ENCODE assay signal across 22 cellular contexts in genomic region chr10:48620719-48621118, GRCh38. TPM values are rescaled to one million over a fixed set of nuclear protein-coding genes. Genes with fewer than 3 reads are reported as not detected.
A peak's percentile ranks its signal among the peaks of the same experiment; 100 is the strongest.
DNase-seq lines count a peak whose midpoint lies in the region; ATAC-seq and TF ChIP-seq lines count a peak whose summit lies in the region.
"Had no signal": no experiment of that assay in that cellular context is flagged by ENCODE, and none has a peak within 500 bp of the region (broad histone marks: within the 10 kb centered on the region; RNA-seq: fewer than 3 reads in every experiment).

No MANE protein-coding gene starts in this region.

- TF ChIP-seq CTCF in H9 (conservative IDR thresholded peaks at IDR 0.05) (no peak), coronary artery (IDR thresholded peaks at IDR 0.05) (no peak)

- H3K9ac ChIP-seq in H9 (ENCODE audit: extremely low read depth, insufficient read length, low read length), result no peak overlapping the region
- H3K9ac ChIP-seq: BLaER1 treated with 17β-estradiol and CSF1 and Interleukin-3, amounts not matched to agents 10 nM and 100 nM had no signal

- H3K9me3 Mint-ChIP-seq in activated CD4-positive, alpha-beta T cell treated with anti-CD3 and anti-CD28 coated beads, Interleukin-2, amount 10 ng/mL, durations not matched to agents 24 days and 14 days, result peaks cover 3% of the 10 kb centered on the region
- H3K9me3 Mint-ChIP-seq in activated CD4-positive, alpha-beta T cell treated with anti-CD3 and anti-CD28 coated beads for 36 hours (ENCODE audit: low read depth), result peaks cover 4% of the 10 kb centered on the region
- 0 out of 5 replicates have a peak, but pooled peaks cover 0 to 2% of the 10 kb centered on the region in 2 experiments for H3K9me3 Mint-ChIP-seq in H9

- intact Hi-C loops in activated CD4-positive, alpha-beta T cell treated with anti-CD3 and anti-CD28 coated beads, Interleukin-2, amount 10 ng/mL, durations not matched to agents 24 days and 14 days (cut with micrococcal nuclease), result no loop called here
- intact Hi-C loops in activated CD4-positive, alpha-beta T cell treated with anti-CD3 and anti-CD28 coated beads for 36 hours (cut with DNase I, micrococcal nuclease), result no loop called here

- H3K9me3 ChIP-seq in H9 (ENCODE audit: control insufficient read depth, low read depth, low read length), result no peaks in the 10 kb centered on the region
- H3K9me3 ChIP-seq: A549, Caco-2 had no signal

- no peak overlapping the region for H4K91ac ChIP-seq in H9 (ENCODE audit: insufficient read length, low read depth, low read length)

- H3K56ac ChIP-seq in H9 (ENCODE audit: insufficient read length, low read depth, low read length), result no peak overlapping the region

- CTCF ChIA-PET in activated CD4-positive, alpha-beta T cell treated with anti-CD3 and anti-CD28 coated beads for 36 hours (lab: Charles Lee), result interaction anchor here (1.3 kb wide), 1 partner anchor 10 kb away, joined by 4 read pairs; no protein-coding TSS in a partner anchor

- H3K14ac ChIP-seq in H9 (ENCODE audit: insufficient read depth, low read length), result no peak overlapping the region; the same call in 1 of the 2 replicates

- no peak overlapping the region for H3T11ph ChIP-seq in H9 (ENCODE audit: low read length)

- H3K4me1 Mint-ChIP-seq in activated CD4-positive, alpha-beta T cell treated with anti-CD3 and anti-CD28 coated beads, Interleukin-2, amount 10 ng/mL, durations not matched to agents 24 days and 14 days, result no peaks in the 10 kb centered on the region
- H3K4me1 Mint-ChIP-seq in activated CD4-positive, alpha-beta T cell treated with anti-CD3 and anti-CD28 coated beads for 36 hours, result no peaks in the 10 kb centered on the region
- H3K4me1 Mint-ChIP-seq in H9, result no peaks in the 10 kb centered on the region

- no peak overlapping the region for H2BK5ac ChIP-seq in H9 (ENCODE audit: insufficient read length, low read length)

- no peak overlapping the region for H2AK5ac ChIP-seq in H9 (ENCODE audit: insufficient read length, low read length)

- H3K23me2 ChIP-seq in H9 (ENCODE audit: insufficient read length, low read depth, low read length, poor library complexity, severe bottlenecking), result no peaks in the 10 kb centered on the region

- H3K27ac Mint-ChIP-seq in activated CD4-positive, alpha-beta T cell treated with anti-CD3 and anti-CD28 coated beads, Interleukin-2, amount 10 ng/mL, durations not matched to agents 24 days and 14 days, result no peak overlapping the region
- H3K27ac Mint-ChIP-seq in activated CD4-positive, alpha-beta T cell treated with anti-CD3 and anti-CD28 coated beads for 36 hours, result no peak overlapping the region
- no peak overlapping the region for H3K27ac Mint-ChIP-seq in H9
- H3K27ac Mint-ChIP-seq: B cell; CD4-positive, alpha-beta T cell; CD8-positive, alpha-beta T cell had no signal

- H2BK15ac ChIP-seq in H9 (ENCODE audit: low read depth, low read length), result no peak overlapping the region

- no peaks in the 10 kb centered on the region for H3K79me2 ChIP-seq in H9 (ENCODE audit: insufficient read depth, low read length)

- no peak overlapping the region for H2BK12ac ChIP-seq in H9 (ENCODE audit: insufficient read length, low read depth, low read length)

- no peak overlapping the region for H3K4ac ChIP-seq in H9 (ENCODE audit: low read depth, low read length)

- no peaks in the 10 kb centered on the region for H3K4me1 ChIP-seq in H9 (ENCODE audit: insufficient read depth, low read length)
- H3K4me1 ChIP-seq: A549, Caco-2 had no signal

- H3K27ac ChIP-seq in H9 (ENCODE audit: insufficient read length, low read depth, low read length) (no peak overlapping the region), coronary artery (no peak overlapping the region)
- H3K27ac ChIP-seq: 22Rv1; A549; BLaER1 treated with 17β-estradiol and CSF1 and Interleukin-3, amounts not matched to agents 10 nM and 100 nM; C4-2B had no signal

- peak overlapping the region; percentile 44 for H3K18ac ChIP-seq in H9 (ENCODE audit: insufficient read length, low read depth, low read length)

- no peaks in the 10 kb centered on the region for H4K20me1 ChIP-seq in H9 (ENCODE audit: control insufficient read depth, insufficient read depth, insufficient read length)
- H4K20me1 ChIP-seq: BLaER1 treated with 17β-estradiol and CSF1 and Interleukin-3, amounts not matched to agents 10 nM and 100 nM had no signal

- no peak overlapping the region for H4K5ac ChIP-seq in H9 (ENCODE audit: insufficient read length, low read depth, low read length)

- no peak overlapping the region for H2BK20ac ChIP-seq in H9 (ENCODE audit: low read depth, low read length, poor library complexity, severe bottlenecking)

- POLR2A ChIA-PET in activated CD4-positive, alpha-beta T cell treated with anti-CD3 and anti-CD28 coated beads for 36 hours (lab: Charles Lee), result no interaction called here

- H3K79me1 ChIP-seq in H9 (ENCODE audit: insufficient read depth, low read depth, low read length, poor library complexity, severe bottlenecking), result no peaks in the 10 kb centered on the region

- no peak overlapping the region for H2BK120ac ChIP-seq in H9 (ENCODE audit: low read depth, low read length, poor library complexity, severe bottlenecking)

- no peak overlapping the region for H3K4me2 ChIP-seq in H9 (ENCODE audit: insufficient read depth, insufficient read length, low read length)
- H3K4me2 ChIP-seq: A549 had no signal

- peak; percentile 47 for DNase-seq in activated CD4-positive, alpha-beta T cell treated with anti-CD3 and anti-CD28 coated beads, Interleukin-2, amount 10 ng/mL, durations not matched to agents 24 days and 14 days
- DNase-seq in activated CD4-positive, alpha-beta T cell treated with anti-CD3 and anti-CD28 coated beads for 36 hours, result no peak
- no peak for DNase-seq in H9
- peak; percentile 57 for DNase-seq in coronary artery (ENCODE audit: low spot score)
- peak; percentile 51 for DNase-seq in islet precursor cell
- no peak for DNase-seq in NCI-H1436 (lab: John Stamatoyannopoulos, UW)
- no peak for DNase-seq in DMS79 treated with DMSO at 0.1 percent for 48 hours (lab: John Stamatoyannopoulos, UW)
- DNase-seq: AML-193; Caco-2; Calu3; CD4-positive, alpha-beta T cell; DND-41; EL; GDM1 had no signal

- no peaks in the 10 kb centered on the region for H3K36me3 Mint-ChIP-seq in activated CD4-positive, alpha-beta T cell treated with anti-CD3 and anti-CD28 coated beads, Interleukin-2, amount 10 ng/mL, durations not matched to agents 24 days and 14 days (ENCODE audit: low read depth)
- H3K36me3 Mint-ChIP-seq in activated CD4-positive, alpha-beta T cell treated with anti-CD3 and anti-CD28 coated beads for 36 hours (ENCODE audit: low read depth), result no peaks in the 10 kb centered on the region
- H3K36me3 Mint-ChIP-seq in H9 (ENCODE audit: insufficient read depth in 1 of 3, low read depth in 3 of 3), result no peaks in the 10 kb centered on the region
- H3K36me3 Mint-ChIP-seq: CD8-positive, alpha-beta T cell had no signal

- no peak overlapping the region for H3K4me3 Mint-ChIP-seq in activated CD4-positive, alpha-beta T cell treated with anti-CD3 and anti-CD28 coated beads, Interleukin-2, amount 10 ng/mL, durations not matched to agents 24 days and 14 days
- H3K4me3 Mint-ChIP-seq in activated CD4-positive, alpha-beta T cell treated with anti-CD3 and anti-CD28 coated beads for 36 hours, result no peak overlapping the region
- no peak overlapping the region for H3K4me3 Mint-ChIP-seq in H9
- H3K4me3 Mint-ChIP-seq: B cell; CD4-positive, alpha-beta T cell; CD8-positive, alpha-beta T cell had no signal

- WGBS in H9 (ENCODE audit: extremely low coverage, insufficient read length, low lambda C conversion rate), result no CpG with 5 or more reads among the region's 2 CpGs

- ATAC-seq in activated CD4-positive, alpha-beta T cell treated with anti-CD3 and anti-CD28 coated beads for 36 hours, result no peak
- no peak for ATAC-seq in HG03342 (IDR thresholded peaks at IDR 0.05; ENCODE audit: unreplicated experiment)
- ATAC-seq: A549; CD8-positive, alpha-beta T cell; GM12878 had no signal

- no peak overlapping the region for H3K4me3 ChIP-seq in coronary artery
- H3K4me3 ChIP-seq: A549; BLaER1 treated with 17β-estradiol and CSF1 and Interleukin-3, amounts not matched to agents 10 nM and 100 nM; GM12878 had no signal

- H4K8ac ChIP-seq in H9 (replicated peaks; ENCODE audit: insufficient read length, low read depth, low read length), result no peak overlapping the region

- no peak overlapping the region for H2AFZ ChIP-seq in H9 (ENCODE audit: low read length)

- peaks cover 34% of the 10 kb centered on the region for H3K27me3 Mint-ChIP-seq in activated CD4-positive, alpha-beta T cell treated with anti-CD3 and anti-CD28 coated beads, Interleukin-2, amount 10 ng/mL, durations not matched to agents 24 days and 14 days
- peaks cover 15% of the 10 kb centered on the region for H3K27me3 Mint-ChIP-seq in activated CD4-positive, alpha-beta T cell treated with anti-CD3 and anti-CD28 coated beads for 36 hours
- H3K27me3 Mint-ChIP-seq in H9 (ENCODE audit: low read depth), result peaks cover 12% of the 10 kb centered on the region

- no peaks in the 10 kb centered on the region for H3K27me3 ChIP-seq in H9 (ENCODE audit: insufficient read depth, low read length)
- H3K27me3 ChIP-seq: BLaER1 treated with 17β-estradiol and CSF1 and Interleukin-3, amounts not matched to agents 10 nM and 100 nM had no signal

- H3K23ac ChIP-seq in H9 (ENCODE audit: insufficient read length, low read depth, low read length), result no peak overlapping the region

RNA-seq across cellular contexts. Expression of gene ARHGAP22, which starts 15.8 kb away (rescaled TPM):
- total RNA-seq in activated CD4-positive, alpha-beta T cell treated with anti-CD3 and anti-CD28 coated beads, Interleukin-2, amount 10 ng/mL, durations not matched to agents 24 days and 14 days, result not detected in 2 replicates
- total RNA-seq in activated CD4-positive, alpha-beta T cell treated with anti-CD3 and anti-CD28 coated beads for 36 hours, result under 1 TPM; 0.27 to 0.47 TPM
- total RNA-seq in H9 (2021), result 6.9 and 7.4 TPM in 2 replicates
- total RNA-seq: CD4-positive, alpha-beta T cell; CD8-positive, alpha-beta T cell had no signal

Comparison
In these comparisons a context has a peak if more than half of its experiments do, and no peak if none do; other contexts are left out.
1. DNase-seq: peak in activated CD4-positive, alpha-beta T cell treated with anti-CD3 and anti-CD28 coated beads, Interleukin-2, amount 10 ng/mL, durations not matched to agents 24 days and 14 days (single experiment), coronary artery (single experiment) and islet precursor cell (single experiment); none in activated CD4-positive, alpha-beta T cell treated with anti-CD3 and anti-CD28 coated beads for 36 hours (single experiment), H9 (single experiment), NCI-H1436 (single experiment) and DMS79 treated with DMSO at 0.1 percent for 48 hours (single experiment).